In the genomic region with DNA sequence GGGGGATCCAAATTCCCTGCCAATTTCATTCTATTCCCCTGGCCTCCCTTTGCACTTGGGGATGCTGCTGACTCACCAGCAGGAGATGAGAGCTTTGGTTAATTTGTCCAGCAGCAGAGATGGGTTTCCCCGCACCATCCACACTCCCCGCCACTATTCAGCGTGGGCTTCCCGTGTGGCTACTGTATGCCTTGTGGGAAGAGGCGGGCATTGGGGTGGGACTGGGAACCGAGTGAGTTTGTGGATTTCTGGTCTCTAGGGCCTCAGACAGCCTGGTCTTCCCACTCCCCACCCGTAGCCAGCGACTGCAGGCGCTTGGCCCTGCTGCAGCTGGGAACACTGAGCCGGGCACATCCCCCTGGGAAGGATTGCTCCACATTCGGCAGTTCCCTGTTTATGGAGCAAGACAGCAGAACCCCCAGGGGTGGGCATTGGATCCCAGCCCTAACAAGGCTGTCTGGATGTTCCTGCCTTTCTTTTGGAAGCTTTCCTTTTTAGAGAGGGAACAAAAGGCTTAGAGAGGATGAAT, we compare ENCODE assay signal across 14 cellular contexts. TPM values are rescaled to one million over a fixed set of nuclear protein-coding genes. Genes with fewer than 3 reads are reported as not detected.
DNase-seq lines count a peak whose midpoint lies in the region; ATAC-seq and TF ChIP-seq lines count a peak whose summit lies in the region.
"Had no signal": no experiment of that assay in that cellular context is flagged by ENCODE, and none has a peak within 500 bp of the region (broad histone marks: within the 10 kb centered on the region; RNA-seq: fewer than 3 reads in every experiment).

No MANE protein-coding gene starts in this region.

- TF ChIP-seq CTCF in coronary artery (IDR thresholded peaks at IDR 0.05): no peak
- no peak for TF ChIP-seq CTCF in lung (IDR thresholded peaks at IDR 0.05; ENCODE audit: control extremely low read depth, extremely low read depth)
- TF ChIP-seq CTCF in CD4-positive, alpha-beta T cell (IDR thresholded peaks at IDR 0.05): no peak

- H3K9ac ChIP-seq in HUES6 (ENCODE audit: low read length) (peak overlapping the region; percentile 9), subcutaneous abdominal adipose tissue (ENCODE audit: low read length in 5 of 5) (peak overlapping the region in 3 of 5 donors; percentile 37 to 58 (median 40))

- H3K27me3 Mint-ChIP-seq in CD4-positive, alpha-beta T cell: no peaks in the 10 kb centered on the region
- H3K27me3 Mint-ChIP-seq: effector memory CD8-positive, alpha-beta T cell had no signal

- H3K36me3 ChIP-seq in HUES6 (ENCODE audit: control insufficient read depth, insufficient read depth, low read length) (no peaks in the 10 kb centered on the region), lung (ENCODE audit: control insufficient read depth in 2 of 2, insufficient read depth in 2 of 2, low read length in 2 of 2) (no peaks in the 10 kb centered on the region), subcutaneous abdominal adipose tissue (ENCODE audit: control insufficient read depth in 5 of 5, insufficient read depth in 5 of 5, low read length in 5 of 5) (no peaks in the 10 kb centered on the region)
- H3K36me3 ChIP-seq: WERI-Rb-1 had no signal

- H3K27me3 ChIP-seq in HUES6 (ENCODE audit: control insufficient read depth, insufficient read depth, low read length) (no peaks in the 10 kb centered on the region), lung (ENCODE audit: control insufficient read depth, insufficient read depth) (no peaks in the 10 kb centered on the region), subcutaneous abdominal adipose tissue (ENCODE audit: control insufficient read depth in 5 of 5, insufficient read depth in 4 of 5, low read length in 5 of 5) (no peaks in the 10 kb centered on the region)
- no peaks in the 10 kb centered on the region for H3K27me3 ChIP-seq in CD4-positive, alpha-beta T cell (ENCODE audit: control insufficient read depth, insufficient read depth, low read length)

- ATAC-seq in lung (ENCODE audit: insufficient read depth, low FRiP score): no peak
- no peak for ATAC-seq in GM21786 (IDR thresholded peaks at IDR 0.05; ENCODE audit: unreplicated experiment)
- no peak for ATAC-seq in CD4-positive, alpha-beta T cell (ENCODE audit: poor library complexity)
- no peak for ATAC-seq in HG02623 (IDR thresholded peaks at IDR 0.05; ENCODE audit: unreplicated experiment)
- ATAC-seq: CD8-positive, alpha-beta T cell; effector memory CD8-positive, alpha-beta T cell; stimulated activated naive CD8-positive, alpha-beta T cell treated with anti-CD3 and anti-CD28 coated beads, Interleukin-15, Interleukin-2, amounts not matched to agents 100 U/mL and 50 U/mL, for 24 hours had no signal

- H3K27ac Mint-ChIP-seq in CD4-positive, alpha-beta T cell: no peak overlapping the region
- H3K27ac Mint-ChIP-seq: CD8-positive, alpha-beta T cell; effector memory CD8-positive, alpha-beta T cell had no signal

- no peaks in the 10 kb centered on the region for H3K4me1 Mint-ChIP-seq in CD4-positive, alpha-beta T cell (ENCODE audit: low read depth)

- no peaks in the 10 kb centered on the region for H3K9me3 Mint-ChIP-seq in CD4-positive, alpha-beta T cell
- H3K9me3 Mint-ChIP-seq: CD8-positive, alpha-beta T cell; effector memory CD8-positive, alpha-beta T cell had no signal

- H3K4me3 ChIP-seq in HUES6 (ENCODE audit: low read depth, low read length) (no peak overlapping the region), coronary artery (peak overlapping the region; percentile 48), lung (no peak overlapping the region), subcutaneous abdominal adipose tissue (ENCODE audit: low read depth in 1 of 5, low read length in 5 of 5) (peak overlapping the region in 3 of 5 donors; percentile 8 to 36 (median 34))

- POLR2A ChIA-PET in CD4-positive, alpha-beta T cell (lab: Charles Lee): no interaction called here

- DNase-seq in coronary artery (ENCODE audit: low spot score) (peak; percentile 86), lung (ENCODE audit: low spot score) (no peak), 8988T (no peak)
- no peak for DNase-seq in CD4-positive, alpha-beta T cell
- DNase-seq: activated effector memory CD4-positive, alpha-beta T cell treated with Interleukin-2 at 50 U/mL for 16 hours; CD8-positive, alpha-beta T cell; effector memory CD8-positive, alpha-beta T cell; MM.1S; stimulated activated naive CD8-positive, alpha-beta T cell treated with anti-CD3 and anti-CD28 coated beads, Interleukin-15, Interleukin-2, amounts not matched to agents 100 U/mL and 50 U/mL, for 24 hours; WERI-Rb-1 had no signal

- H3K4me1 ChIP-seq in HUES6 (ENCODE audit: control insufficient read depth, insufficient read depth, low read length): peaks cover 28% of the 10 kb centered on the region
- peaks cover 0 to 23% of the 10 kb centered on the region in 2 donors for H3K4me1 ChIP-seq in lung (ENCODE audit: control insufficient read depth in 2 of 2, insufficient read depth in 2 of 2, low read length in 2 of 2)
- H3K4me1 ChIP-seq in subcutaneous abdominal adipose tissue (ENCODE audit: control insufficient read depth in 5 of 5, insufficient read depth in 5 of 5, low read length in 5 of 5): peaks cover 20 to 35% (median 33%) of the 10 kb centered on the region in 5 donors

- H3K27ac ChIP-seq in HUES6 (ENCODE audit: low read depth, low read length) (no peak overlapping the region), coronary artery (peak overlapping the region; percentile 67 to 90), lung (ENCODE audit: low read depth in 1 of 2, low read length in 1 of 2) (peak overlapping the region; percentile 24 to 52), subcutaneous abdominal adipose tissue (ENCODE audit: low read depth, low read length) (peak overlapping the region; percentile 84)
- no peak overlapping the region for H3K27ac ChIP-seq in CD4-positive, alpha-beta T cell (ENCODE audit: low read depth, low read length)
- H3K27ac ChIP-seq: WERI-Rb-1 had no signal

- no peak overlapping the region for H3K4me3 Mint-ChIP-seq in CD4-positive, alpha-beta T cell
- H3K4me3 Mint-ChIP-seq: CD8-positive, alpha-beta T cell; effector memory CD8-positive, alpha-beta T cell had no signal

- no peaks in the 10 kb centered on the region for H3K9me3 ChIP-seq in HUES6 (ENCODE audit: control insufficient read depth, insufficient read depth, low read depth, low read length)
- peaks cover 0 to 2% of the 10 kb centered on the region in 2 donors for H3K9me3 ChIP-seq in lung (ENCODE audit: control insufficient read depth in 2 of 2, insufficient read depth in 1 of 2, low read length in 1 of 2)
- H3K9me3 ChIP-seq in subcutaneous abdominal adipose tissue (ENCODE audit: control insufficient read depth in 5 of 5, low read length in 5 of 5): no peaks in the 10 kb centered on the region
- no peaks in the 10 kb centered on the region for H3K9me3 ChIP-seq in CD4-positive, alpha-beta T cell (ENCODE audit: control insufficient read depth, low read length)

- intact Hi-C loops in CD4-positive, alpha-beta T cell (cut with DNase I, micrococcal nuclease): no loop called here

- WGBS in lung, 2 donors: 60 to 77% methylated on average over 11 of the region's 11 CpGs

- no peaks in the 10 kb centered on the region for H3K36me3 Mint-ChIP-seq in CD4-positive, alpha-beta T cell (ENCODE audit: low read depth)
- H3K36me3 Mint-ChIP-seq: CD8-positive, alpha-beta T cell had no signal

- CTCF ChIA-PET in CD4-positive, alpha-beta T cell (lab: Charles Lee): no interaction called here

RNA-seq across cellular contexts. Expression of gene KIAA1671, which starts 23.4 kb away (rescaled TPM):
- total RNA-seq in lung: 10 to 100 TPM; 38.1 to 44.6 TPM
- polyA plus RNA-seq in lung: 1 to 10 TPM; 7.6 to 10.0 TPM
- total RNA-seq in CD4-positive, alpha-beta T cell: 1 to 10 TPM; 2.6 to 2.9 TPM

RNA-seq across cellular contexts. Expression of gene LHFPL7, which starts 29.4 kb away (rescaled TPM):
- not detected for total RNA-seq in lung
- polyA plus RNA-seq in lung: not detected
- not detected for total RNA-seq in CD4-positive, alpha-beta T cell
- total RNA-seq: CD8-positive, alpha-beta T cell had no signal

Comparison
In these comparisons a context has a peak if more than half of its experiments do, and no peak if none do; other contexts are left out.
1. H3K27ac ChIP-seq: peak in coronary artery (2 of 2), lung (2 of 2) and subcutaneous abdominal adipose tissue (single experiment); none in HUES6 (single experiment) and CD4-positive, alpha-beta T cell (single experiment).
2. H3K4me3 ChIP-seq: peak in coronary artery (single experiment) and subcutaneous abdominal adipose tissue (3 of 5); none in HUES6 (single experiment) and lung (single experiment).
3. RNA of gene KIAA1671, which starts 23.4 kb away (total RNA-seq): 38.1 to 44.6 TPM in lung; 2.6 to 2.9 TPM in CD4-positive, alpha-beta T cell; every median in the first group is over 10 times any median in the second.